Comparison of ENCODE assay signal across 25 cellular contexts in the genomic region with DNA sequence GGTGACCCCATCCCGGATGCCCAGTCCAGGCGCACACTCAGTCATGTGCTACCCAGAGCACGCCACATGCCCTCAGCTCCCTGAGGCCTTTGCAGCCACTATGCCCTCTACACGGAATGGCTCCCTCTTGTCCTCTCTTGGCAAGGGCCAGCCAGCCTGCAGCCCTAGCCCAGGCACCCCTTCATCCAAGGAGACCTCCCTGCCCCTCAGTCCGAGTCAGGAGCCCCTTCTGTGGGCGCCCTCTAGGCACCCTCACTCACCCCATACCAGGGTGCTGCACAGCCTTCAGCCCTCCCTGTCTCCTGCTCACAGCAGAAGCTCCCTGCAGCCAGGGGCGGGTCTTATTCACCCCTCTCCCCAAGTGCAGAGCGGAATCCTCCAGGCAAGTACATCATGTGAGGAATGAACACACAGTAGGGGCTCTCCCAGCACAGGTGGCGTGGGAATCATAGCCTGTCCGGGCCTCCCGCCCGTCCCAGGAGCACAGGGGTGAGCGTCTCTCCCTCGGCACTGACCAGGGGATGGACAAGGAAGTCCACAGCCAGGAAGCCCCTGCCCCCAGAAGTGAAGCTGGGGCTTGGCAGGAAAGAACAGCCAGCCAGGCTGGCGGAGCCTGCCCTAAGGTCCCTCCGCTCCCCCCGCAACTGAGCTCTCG.
"Had no signal": no experiment of that assay in that cellular context is flagged by ENCODE, and none has a peak within 500 bp of the region (broad histone marks: within the 10 kb centered on the region; RNA-seq: fewer than 3 reads in every experiment).

No MANE protein-coding gene starts in this region.

- H3K4me1 Mint-ChIP-seq: naive thymus-derived CD8-positive, alpha-beta T cell had no signal

- H3K27ac Mint-ChIP-seq: progenitor cell of endocrine pancreas, type B pancreatic cell had no signal

- H3K4me3 ChIP-seq: dorsolateral prefrontal cortex, esophagus muscularis mucosa, lower lobe of right lung, smooth muscle cell, testis, tibial artery had no signal

- H3K9me3 ChIP-seq: esophagus muscularis mucosa, lower lobe of right lung, neutrophil, testis, tibial artery had no signal

- H3K4me1 ChIP-seq: lower lobe of right lung, parathyroid adenoma, testis had no signal

- H3K4me3 Mint-ChIP-seq: naive thymus-derived CD8-positive, alpha-beta T cell; type B pancreatic cell had no signal

- FAIRE-seq: colon, endothelial cell of umbilical vein, keratinocyte had no signal

- H3K27ac ChIP-seq: esophagus muscularis mucosa, lower lobe of right lung, neutrophil, parathyroid adenoma, testis, tibial artery had no signal

- H3K9ac ChIP-seq: parathyroid adenoma had no signal

- H3K9me3 Mint-ChIP-seq: type B pancreatic cell had no signal

- DNase-seq: dorsolateral prefrontal cortex; effector CD4-positive, alpha-beta T cell; foreskin melanocyte; glutamatergic neuron; left ventricle myocardium superior; lower lobe of right lung; naive thymus-derived CD8-positive, alpha-beta T cell; stimulated activated CD4-positive, alpha-beta T cell treated with anti-CD3 and anti-CD28 coated beads, Interleukin-12 subunit alpha, Interleukin-12 subunit beta, amount 100 ng/mL, for 4 hours; stimulated activated CD4-positive, alpha-beta T cell treated with anti-CD3 and anti-CD28 coated beads, Interleukin-1b, Interleukin-23, amount 100 ng/mL, for 48 hours; stimulated activated CD4-positive, alpha-beta T cell treated with anti-CD3 and anti-CD28 coated beads, Interleukin-4, amount 100 ng/mL, for 1 hour; stimulated activated CD8-positive, alpha-beta memory T cell treated with anti-CD3 and anti-CD28 coated beads, Interleukin-4, amount 100 ng/mL, for 48 hours; stimulated activated naive CD4-positive, alpha-beta T cell; substantia nigra; testis; tibial artery had no signal

- H3K4me2 ChIP-seq: smooth muscle cell had no signal

- H3K36me3 Mint-ChIP-seq: naive thymus-derived CD8-positive, alpha-beta T cell; type B pancreatic cell had no signal

- H3K27me3 ChIP-seq: neutrophil, testis had no signal

- ATAC-seq: left ventricle myocardium superior; lower lobe of right lung; naive thymus-derived CD8-positive, alpha-beta T cell; sciatic nerve had no signal

- H3K36me3 ChIP-seq: esophagus muscularis mucosa, lower lobe of right lung, neutrophil, tibial artery had no signal
